ENCODE assay signal across 5 cellular contexts in genomic region chr6:159232751-159233150, GRCh38.
"Had no signal": no experiment of that assay in that cellular context is flagged by ENCODE, and none has a peak within 500 bp of the region (broad histone marks: within the 10 kb centered on the region; RNA-seq: fewer than 3 reads in every experiment).

No MANE protein-coding gene starts in this region.

- DNase-seq: GOT3, HCEC 1CT, IMR-90 had no signal

- H3K27ac Mint-ChIP-seq: H9 had no signal

- H3K4me3 ChIP-seq: K562 had no signal
